In the genomic region with DNA sequence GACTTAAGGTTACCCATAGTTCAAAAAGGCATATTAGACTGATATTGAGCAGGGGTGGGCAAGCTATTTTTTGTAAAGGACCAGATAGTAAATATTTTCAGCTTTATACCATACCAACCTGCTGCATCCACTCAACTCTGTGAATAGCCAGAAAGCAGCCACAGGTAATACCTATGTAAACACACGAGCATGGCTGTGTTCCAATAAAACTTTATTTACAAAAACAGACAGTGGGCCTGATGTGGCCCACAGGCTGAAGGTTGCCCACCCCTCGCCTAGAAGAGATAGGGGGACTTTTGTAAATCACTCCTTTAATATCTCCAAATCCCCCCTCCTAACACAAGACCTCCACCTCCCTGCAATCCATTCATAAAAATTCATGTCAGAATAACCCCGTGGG, we compare ENCODE assay signal across 21 cellular contexts.
"Had no signal": no experiment of that assay in that cellular context is flagged by ENCODE, and none has a peak within 500 bp of the region (broad histone marks: within the 10 kb centered on the region; RNA-seq: fewer than 3 reads in every experiment).

No MANE protein-coding gene starts in this region.

- H3K27ac Mint-ChIP-seq: activated CD4-positive, alpha-beta T cell treated with anti-CD3 and anti-CD28 coated beads, Interleukin-2, amount 10 ng/mL, durations not matched to agents 24 days and 14 days; activated CD8-positive, alpha-beta memory T cell treated with anti-CD3 and anti-CD28 coated beads, Interleukin-2, amount 10 ng/mL, durations not matched to agents 7 days and 5 days; activated CD8-positive, alpha-beta T cell treated with anti-CD3 and anti-CD28 coated beads for 36 hours; activated naive CD4-positive, alpha-beta T cell treated with anti-CD3 and anti-CD28 coated beads, Interleukin-2, amount 10 ng/mL, durations not matched to agents 7 days and 5 days; neural progenitor cell; T-helper 17 cell had no signal

- H3K27me3 ChIP-seq: hepatocyte, neural progenitor cell, thyroid gland had no signal

- H3K4me3 Mint-ChIP-seq: activated CD4-positive, alpha-beta T cell treated with anti-CD3 and anti-CD28 coated beads, Interleukin-2, amount 10 ng/mL, durations not matched to agents 24 days and 14 days; activated CD8-positive, alpha-beta memory T cell treated with anti-CD3 and anti-CD28 coated beads, Interleukin-2, amount 10 ng/mL, durations not matched to agents 7 days and 5 days; activated CD8-positive, alpha-beta T cell treated with anti-CD3 and anti-CD28 coated beads for 36 hours; activated naive CD4-positive, alpha-beta T cell treated with anti-CD3 and anti-CD28 coated beads, Interleukin-2, amount 10 ng/mL, durations not matched to agents 7 days and 5 days; naive thymus-derived CD4-positive, alpha-beta T cell; neural progenitor cell; T-helper 17 cell had no signal

- H3K27me3 Mint-ChIP-seq: activated CD8-positive, alpha-beta T cell treated with anti-CD3 and anti-CD28 coated beads for 36 hours had no signal

- H3K4me3 ChIP-seq: hepatocyte, neural progenitor cell, thyroid gland had no signal

- H3K9me3 ChIP-seq: thyroid gland had no signal

- H3K4me1 ChIP-seq: neural progenitor cell had no signal

- DNase-seq: activated CD4-positive, alpha-beta T cell treated with anti-CD3 and anti-CD28 coated beads, Interleukin-2, amount 10 ng/mL, durations not matched to agents 24 days and 14 days; activated CD8-positive, alpha-beta memory T cell treated with anti-CD3 and anti-CD28 coated beads, Interleukin-2, amount 10 ng/mL, durations not matched to agents 7 days and 5 days; activated CD8-positive, alpha-beta T cell treated with anti-CD3 and anti-CD28 coated beads for 36 hours; activated effector memory CD4-positive, alpha-beta T cell treated with anti-CD3 and anti-CD28 coated beads, Interleukin-2, amount 50 U/mL, for 16 hours; activated naive CD4-positive, alpha-beta T cell treated with anti-CD3 and anti-CD28 coated beads, Interleukin-2, amount 10 ng/mL, durations not matched to agents 7 days and 5 days; activated T-cell treated with anti-CD3 and anti-CD28 coated beads for 4 hours; amygdala; cerebellar nuclear complex; cortex of kidney; erythroblast; foreskin fibroblast; left cardiac atrium; naive thymus-derived CD4-positive, alpha-beta T cell; retina; stimulated activated CD4-positive, alpha-beta T cell treated with anti-CD3 and anti-CD28 coated beads, Interleukin-4, amount 100 ng/mL, for 24 hours; stimulated activated naive CD4-positive, alpha-beta T cell treated with Interleukin-2 at 50 U/mL for 16 hours; SW 1271; T-helper 17 cell; thyroid gland had no signal

- ATAC-seq: activated CD8-positive, alpha-beta memory T cell treated with anti-CD3 and anti-CD28 coated beads, Interleukin-2, amount 10 ng/mL, durations not matched to agents 7 days and 5 days; activated CD8-positive, alpha-beta T cell treated with anti-CD3 and anti-CD28 coated beads for 36 hours; left cardiac atrium; T-helper 17 cell had no signal

- H3K27ac ChIP-seq: neural progenitor cell had no signal

- H3K36me3 ChIP-seq: neural progenitor cell, thyroid gland had no signal

- H3K36me3 Mint-ChIP-seq: activated CD8-positive, alpha-beta memory T cell treated with anti-CD3 and anti-CD28 coated beads, Interleukin-2, amount 10 ng/mL, durations not matched to agents 7 days and 5 days; activated naive CD4-positive, alpha-beta T cell treated with anti-CD3 and anti-CD28 coated beads, Interleukin-2, amount 10 ng/mL, durations not matched to agents 7 days and 5 days had no signal

- H3K9me3 Mint-ChIP-seq: activated CD4-positive, alpha-beta T cell treated with anti-CD3 and anti-CD28 coated beads, Interleukin-2, amount 10 ng/mL, durations not matched to agents 24 days and 14 days; activated CD8-positive, alpha-beta T cell treated with anti-CD3 and anti-CD28 coated beads for 36 hours; activated naive CD4-positive, alpha-beta T cell treated with anti-CD3 and anti-CD28 coated beads, Interleukin-2, amount 10 ng/mL, durations not matched to agents 7 days and 5 days; naive thymus-derived CD4-positive, alpha-beta T cell; neural progenitor cell had no signal
